ENCODE assay signal across 1 cellular context in the genomic region with DNA sequence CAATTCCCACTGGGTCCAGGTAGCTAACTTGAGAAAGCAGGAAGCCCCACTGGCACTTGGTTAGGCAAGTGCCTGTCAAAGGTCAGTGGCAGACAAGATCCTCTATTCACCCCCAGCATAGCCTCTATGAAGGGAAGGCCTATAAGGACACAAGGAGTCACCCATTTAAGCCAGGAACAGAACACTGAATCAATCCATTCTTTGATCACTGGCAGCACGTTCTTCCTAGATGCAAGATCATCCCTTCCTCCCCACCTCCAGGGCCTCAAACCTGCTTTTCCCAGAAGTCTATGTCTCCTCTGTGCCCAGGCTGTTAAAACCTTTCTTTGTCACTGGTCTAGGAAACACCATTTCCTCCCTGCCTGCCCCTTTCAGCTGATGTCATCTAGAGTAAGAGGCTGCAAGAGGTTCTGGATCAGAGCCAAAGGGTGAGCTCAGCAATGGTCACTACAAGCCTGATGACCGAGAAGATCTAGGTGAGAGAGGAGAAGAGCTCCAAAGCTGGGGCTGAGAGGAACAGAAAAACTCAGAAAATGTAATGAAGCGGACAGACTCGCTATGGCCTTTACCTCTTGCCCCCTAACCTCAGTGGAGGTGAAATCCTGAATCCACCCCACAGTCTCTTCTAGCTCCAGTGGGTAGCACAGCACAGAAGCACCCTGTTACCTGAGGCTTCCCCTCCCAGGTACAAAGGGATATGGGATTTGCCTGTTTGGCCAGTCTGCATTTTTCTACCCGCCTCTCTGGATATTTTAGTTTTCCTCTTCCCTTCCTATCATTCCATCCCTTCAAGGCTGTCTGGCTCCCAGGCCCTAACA.
A peak's percentile ranks its signal among the peaks of the same experiment; 100 is the strongest.
TF ChIP-seq lines count a peak whose summit lies in the region.

No MANE protein-coding gene starts in this region.

TF ChIP-seq in SK-N-SH, 30 proteins besides CTCF, POLR2A, EP300 and RAD21 (continued from another document):
- TF ChIP-seq TAF1 (IDR thresholded peaks at IDR 0.05; ENCODE audit: borderline replicate concordance, low read depth, low read length) (0 out of 2 replicates have a peak, but pooled peaks have one; percentile 32), GATA2 (CRISPR knock-in tag; IDR thresholded peaks at IDR 0.05) (no peak), POLR2AphosphoS5 (IDR thresholded peaks at IDR 0.05; ENCODE audit: low read depth, low read length) (peak; percentile 61)
